Comparison of ENCODE assay signal across 8 cellular contexts in genomic region chrX:71532753-71533425, GRCh38. TPM values are rescaled to one million over a fixed set of nuclear protein-coding genes. Genes with fewer than 3 reads are reported as not detected.
DNase-seq lines count a peak whose midpoint lies in the region; ATAC-seq and TF ChIP-seq lines count a peak whose summit lies in the region.

Gene OGT (plus strand): TSS chrX:71533104. CDS start chrX:71533300, 196 bp downstream.

- H3K9ac ChIP-seq in OCI-LY1 (ENCODE audit: low read length): peak within 1 kb of the TSS; percentile 100

- ATAC-seq in GM21447 (IDR thresholded peaks at IDR 0.05; ENCODE audit: unreplicated experiment): peak; percentile 65

- peak within 1 kb of the TSS; percentile 85 for H3K27ac ChIP-seq in OCI-LY1 (ENCODE audit: low read depth, low read length, poor library complexity, severe bottlenecking)
- H3K27ac ChIP-seq in mesodermal cell (ENCODE audit: low read depth, low read length, severe bottlenecking): peak within 1 kb of the TSS; percentile 86

- H3K4me1 ChIP-seq in OCI-LY1 (ENCODE audit: insufficient read depth, low read length, severe bottlenecking) (peaks cover 31% of the 10 kb centered on the region), mesodermal cell (ENCODE audit: control insufficient read depth, insufficient read depth, low read length, poor library complexity, severe bottlenecking) (no peaks in the 10 kb centered on the region)

- H3K9me2 ChIP-seq in OCI-LY1 (ENCODE audit: low read depth, low read length): no peaks in the 10 kb centered on the region

- H3K36me3 Mint-ChIP-seq in Calu3 (ENCODE audit: insufficient read depth, unreplicated experiment) (peaks cover 59% of the 10 kb centered on the region), endothelial cell (ENCODE audit: low read depth, unreplicated experiment) (peaks cover 3% of the 10 kb centered on the region)

- BruUV-seq in Calu3 (replicated peaks; lab: Mats Ljungman, UMichigan): no TSS peak

- H3K9me3 ChIP-seq in OCI-LY1 (ENCODE audit: low read length): no peaks in the 10 kb centered on the region
- no peaks in the 10 kb centered on the region for H3K9me3 ChIP-seq in mesodermal cell (ENCODE audit: control insufficient read depth, low read length)

- DNase-seq in Calu3 (peak; percentile 92), HuH-7 (ENCODE audit: low spot score) (peak; percentile 71), endothelial cell (ENCODE audit: low spot score) (peak; percentile 83)
- DNase-seq in activated CD8-positive, alpha-beta memory T cell treated with anti-CD3 and anti-CD28 coated beads, Interleukin-2, amount 50 U/mL, for 4 hours: peak; percentile 89
- peak; percentile 66 for DNase-seq in stimulated activated CD8-positive, alpha-beta memory T cell treated with anti-CD3 and anti-CD28 coated beads, Interleukin-15, amount 100 ng/mL, for 24 hours (ENCODE audit: low read depth)

- H3K9me3 Mint-ChIP-seq in Calu3 (ENCODE audit: low read depth, unreplicated experiment) (no peaks in the 10 kb centered on the region), endothelial cell (ENCODE audit: unreplicated experiment) (no peaks in the 10 kb centered on the region)

- no peaks in the 10 kb centered on the region for H4K20me1 ChIP-seq in OCI-LY1 (ENCODE audit: insufficient read depth, low read length)

- H3K4me1 Mint-ChIP-seq in Calu3 (ENCODE audit: low read depth, unreplicated experiment) (peaks cover 19% of the 10 kb centered on the region), endothelial cell (ENCODE audit: unreplicated experiment) (peaks cover 5% of the 10 kb centered on the region)

- 0 out of 2 replicates have a peak within 1 kb of the TSS, but pooled peaks have one; percentile 56 for H2AFZ ChIP-seq in OCI-LY1 (ENCODE audit: low read length)

- H3K79me2 ChIP-seq in OCI-LY1 (ENCODE audit: insufficient read depth, low read length): peaks cover 50% of the 10 kb centered on the region

- intact Hi-C loops in Calu3 (cut with micrococcal nuclease; ENCODE audit: unreplicated experiment): loop anchor here (5.0 to 10.0 kb wide), 2 partner anchors 41 to 88 kb away; no protein-coding TSS in a partner anchor

- TF ChIP-seq CTCF in Calu3 (IDR thresholded peaks at IDR 0.05; ENCODE audit: unreplicated experiment): no peak
- no peak for TF ChIP-seq CTCF in OCI-LY1 (IDR thresholded peaks at IDR 0.05; ENCODE audit: low read length)
- TF ChIP-seq CTCF in endothelial cell (IDR thresholded peaks at IDR 0.05; ENCODE audit: unreplicated experiment): no peak

- H3K36me3 ChIP-seq in OCI-LY1 (ENCODE audit: insufficient read depth, low read length) (peaks cover 32% of the 10 kb centered on the region), mesodermal cell (ENCODE audit: control insufficient read depth, insufficient read depth, low read length) (peaks cover 8% of the 10 kb centered on the region)

- H3K4me3 Mint-ChIP-seq in Calu3 (ENCODE audit: low read depth, unreplicated experiment) (peak within 1 kb of the TSS; percentile 94), endothelial cell (ENCODE audit: unreplicated experiment) (peak within 1 kb of the TSS; percentile 99)

- H3K4me2 ChIP-seq in OCI-LY1 (ENCODE audit: low read length): peak within 1 kb of the TSS; percentile 91

- CTCF ChIA-PET in Calu3 (lab: Charles Lee): interaction anchor here (1.5 to 2.5 kb wide), 3 partner anchors 10 to 22 kb away, joined by 3 to 13 read pairs (median 7); no protein-coding TSS in a partner anchor

- H3F3A ChIP-seq in OCI-LY1 (ENCODE audit: insufficient read depth, low read length): no peaks in the 10 kb centered on the region

- peak within 1 kb of the TSS; percentile 98 for H3K4me3 ChIP-seq in OCI-LY1 (ENCODE audit: low read depth, low read length, poor library complexity, severe bottlenecking)
- peak within 1 kb of the TSS; percentile 72 for H3K4me3 ChIP-seq in mesodermal cell (ENCODE audit: extremely low read depth, insufficient read depth, low read length, poor library complexity, severe bottlenecking)

- H3K27me3 Mint-ChIP-seq in Calu3 (ENCODE audit: unreplicated experiment) (no peaks in the 10 kb centered on the region), endothelial cell (ENCODE audit: unreplicated experiment) (peaks cover 3% of the 10 kb centered on the region)

- peak within 1 kb of the TSS; percentile 98 for H3K27ac Mint-ChIP-seq in Calu3 (ENCODE audit: unreplicated experiment)
- H3K27ac Mint-ChIP-seq in endothelial cell (ENCODE audit: unreplicated experiment): peak within 1 kb of the TSS; percentile 95

- 0% methylated on average over 14 to 23 of the region's 47 CpGs for WGBS in mesodermal cell (ENCODE audit: insufficient coverage in 2 of 2), 2 experiments

- H3K27me3 ChIP-seq in OCI-LY1 (ENCODE audit: insufficient read depth, low read length): no peaks in the 10 kb centered on the region

RNA-seq across cellular contexts. Expression of gene OGT, which starts in this region (rescaled TPM):
- total RNA-seq in Calu3 (2022) (162 and 191 TPM in 2 replicates), endothelial cell (ENCODE audit: unreplicated experiment) (139 TPM)
- 90.6 TPM for polyA plus RNA-seq in mesodermal cell (2013, experiment 1 of 2)
- polyA plus RNA-seq in mesodermal cell (2013, experiment 2 of 2): 73.5 TPM

Comparison
In these comparisons a context has a peak if more than half of its experiments do, and no peak if none do; other contexts are left out.
1. Peak in every context shown above with its lines: DNase-seq, ATAC-seq, H3K4me3 ChIP-seq and H3K27ac ChIP-seq.